In the genomic region with DNA sequence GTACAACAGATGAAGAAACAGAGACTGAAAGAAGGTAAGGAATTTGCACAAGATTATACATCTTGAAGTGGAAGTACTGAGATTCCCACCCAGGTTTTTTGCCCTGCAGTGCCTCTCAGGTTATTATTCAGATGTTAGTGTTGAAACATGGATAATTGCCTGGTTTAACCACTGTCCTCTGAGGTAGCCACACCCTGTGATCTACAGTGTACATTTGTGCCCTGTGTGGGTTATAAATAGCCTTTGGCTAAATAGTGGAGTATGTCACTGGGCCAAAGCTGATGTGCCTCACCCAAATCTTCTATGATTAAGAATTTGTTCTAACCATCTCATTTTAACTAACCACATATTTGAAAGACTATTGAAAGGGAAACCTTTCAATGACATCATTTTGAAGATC, we compare ENCODE assay signal across 17 cellular contexts. TPM values are rescaled to one million over a fixed set of nuclear protein-coding genes. Genes with fewer than 3 reads are reported as not detected.
A peak's percentile ranks its signal among the peaks of the same experiment; 100 is the strongest.
DNase-seq lines count a peak whose midpoint lies in the region; ATAC-seq and TF ChIP-seq lines count a peak whose summit lies in the region.
"Had no signal": no experiment of that assay in that cellular context is flagged by ENCODE, and none has a peak within 500 bp of the region (broad histone marks: within the 10 kb centered on the region; RNA-seq: fewer than 3 reads in every experiment).

No MANE protein-coding gene starts in this region.

- intact Hi-C loops in left colon (cut with DNase I, micrococcal nuclease) = no loop called here
- intact Hi-C loops in spleen (cut with DNase I; ENCODE audit: low total_unique reads) = no loop called here

- no peaks in the 10 kb centered on the region for H3K36me3 Mint-ChIP-seq in effector memory CD8-positive, alpha-beta T cell (ENCODE audit: insufficient read depth)

- no peaks in the 10 kb centered on the region for H3K9me3 Mint-ChIP-seq in effector memory CD8-positive, alpha-beta T cell

- DNase-seq in AG08396 (ENCODE audit: low spot score) = peak; percentile 25
- DNase-seq in amniotic stem cell (lab: John Stamatoyannopoulos, UW) = peak; percentile 12
- no peak for DNase-seq in left colon
- DNase-seq in effector memory CD8-positive, alpha-beta T cell = no peak
- no peak for DNase-seq in NCI-H2196 treated with DMSO at 0.1 percent for 48 hours (lab: John Stamatoyannopoulos, UW; ENCODE audit: unreplicated experiment)
- DNase-seq in spleen = no peak
- no peak for DNase-seq in middle frontal gyrus (ENCODE audit: extremely low spot score, low spot score)
- DNase-seq: activated CD8-positive, alpha-beta T cell treated with anti-CD3 and anti-CD28 coated beads, Interleukin-2, amount 10 ng/mL, durations not matched to agents 7 days and 5 days; NCI-H446 treated with DMSO at 0.1 percent for 48 hours; RPMI8226; stimulated activated CD4-positive, alpha-beta T cell treated with anti-CD3 and anti-CD28 coated beads, Interleukin-2, amount 100 ng/mL, for 24 hours had no signal

- H3K27ac ChIP-seq in HEK293 (ENCODE audit: extremely low read depth, low read depth, low read length) = no peak overlapping the region
- no peak overlapping the region for H3K27ac ChIP-seq in spleen
- H3K27ac ChIP-seq: cardiac muscle cell, parathyroid adenoma, vagina had no signal

- H3K4me3 ChIP-seq in HEK293 (ENCODE audit: low read depth, low read length) = no peak overlapping the region
- H3K4me3 ChIP-seq in spleen = no peak overlapping the region
- H3K4me3 ChIP-seq: cardiac muscle cell, vagina had no signal

- H3K27me3 Mint-ChIP-seq in effector memory CD8-positive, alpha-beta T cell = peaks cover 20 to 27% of the 10 kb centered on the region in 2 donors

- no peak for TF ChIP-seq POLR2A in spleen (IDR thresholded peaks at IDR 0.05)

- H3K9me3 ChIP-seq in HEK293 (ENCODE audit: control insufficient read depth, insufficient read depth, low read depth, low read length) = no peaks in the 10 kb centered on the region
- peaks cover 0 to under 1% (median 0%) of the 10 kb centered on the region in 8 donors for H3K9me3 ChIP-seq in spleen
- H3K9me3 ChIP-seq: vagina had no signal

- H3K4me3 Mint-ChIP-seq in effector memory CD8-positive, alpha-beta T cell = no peak overlapping the region
- H3K4me3 Mint-ChIP-seq: activated CD8-positive, alpha-beta T cell treated with anti-CD3 and anti-CD28 coated beads, Interleukin-2, amount 10 ng/mL, durations not matched to agents 7 days and 5 days had no signal

- no peak overlapping the region for H3K27ac Mint-ChIP-seq in effector memory CD8-positive, alpha-beta T cell
- H3K27ac Mint-ChIP-seq: activated CD8-positive, alpha-beta T cell treated with anti-CD3 and anti-CD28 coated beads, Interleukin-2, amount 10 ng/mL, durations not matched to agents 7 days and 5 days had no signal

- TF ChIP-seq CTCF in HEK293 (tag by site-specific recombination; IDR thresholded peaks at IDR 0.05) = no peak
- no peak for TF ChIP-seq CTCF in spleen (IDR thresholded peaks at IDR 0.05 in 8 of 11, conservative IDR thresholded peaks at IDR 0.05 in 3 of 11)

- no peaks in the 10 kb centered on the region for H3K27me3 ChIP-seq in spleen (replicated peaks in 1 of 7)
- H3K27me3 ChIP-seq: cardiac muscle cell, vagina had no signal

- H3K4me1 ChIP-seq in HEK293 (ENCODE audit: control insufficient read depth, insufficient read depth, low read length) = peaks cover 3% of the 10 kb centered on the region; the same call in 1 of the 2 replicates
- H3K4me1 ChIP-seq in spleen = no peaks in the 10 kb centered on the region
- H3K4me1 ChIP-seq: parathyroid adenoma, vagina had no signal

- no peaks in the 10 kb centered on the region for H3K36me3 ChIP-seq in HEK293 (ENCODE audit: control insufficient read depth in 2 of 2, insufficient read depth in 1 of 2, low read length in 2 of 2)
- H3K36me3 ChIP-seq in spleen = no peaks in the 10 kb centered on the region
- H3K36me3 ChIP-seq: cardiac muscle cell, vagina had no signal

- CTCF ChIA-PET in HEK293 (lab: Yijun Ruan, JAX) = interaction anchor here (0.7 kb wide), 1 partner anchor 303 kb away, joined by 3 read pairs; no protein-coding TSS in a partner anchor

- ATAC-seq in left colon = peak; percentile 20
- ATAC-seq in effector memory CD8-positive, alpha-beta T cell (replicated peaks) = no peak
- ATAC-seq: activated CD8-positive, alpha-beta T cell treated with anti-CD3 and anti-CD28 coated beads, Interleukin-2, amount 10 ng/mL, durations not matched to agents 7 days and 5 days had no signal

- no peaks in the 10 kb centered on the region for H3K4me1 Mint-ChIP-seq in effector memory CD8-positive, alpha-beta T cell (ENCODE audit: low read depth in 2 of 2)

- POLR2A ChIA-PET in HEK293 (lab: Yijun Ruan, JAX) = no interaction called here

TF ChIP-seq in HEK293, 187 proteins besides CTCF, POLR2A, EP300 and RAD21:
- TF ChIP-seq ZEB2 (tag by site-specific recombination; IDR thresholded peaks at IDR 0.05) (no peak), ZNF433 (tag by site-specific recombination; IDR thresholded peaks at IDR 0.05; ENCODE audit: low read depth) (no peak), PRDM1 (tag by site-specific recombination; IDR thresholded peaks at IDR 0.05) (no peak), ZNF571 (tag by site-specific recombination; IDR thresholded peaks at IDR 0.05) (no peak), ZBTB7A (tag by site-specific recombination; IDR thresholded peaks at IDR 0.05; ENCODE audit: low read depth) (no peak)
- TF ChIP-seq, protein P1, sequence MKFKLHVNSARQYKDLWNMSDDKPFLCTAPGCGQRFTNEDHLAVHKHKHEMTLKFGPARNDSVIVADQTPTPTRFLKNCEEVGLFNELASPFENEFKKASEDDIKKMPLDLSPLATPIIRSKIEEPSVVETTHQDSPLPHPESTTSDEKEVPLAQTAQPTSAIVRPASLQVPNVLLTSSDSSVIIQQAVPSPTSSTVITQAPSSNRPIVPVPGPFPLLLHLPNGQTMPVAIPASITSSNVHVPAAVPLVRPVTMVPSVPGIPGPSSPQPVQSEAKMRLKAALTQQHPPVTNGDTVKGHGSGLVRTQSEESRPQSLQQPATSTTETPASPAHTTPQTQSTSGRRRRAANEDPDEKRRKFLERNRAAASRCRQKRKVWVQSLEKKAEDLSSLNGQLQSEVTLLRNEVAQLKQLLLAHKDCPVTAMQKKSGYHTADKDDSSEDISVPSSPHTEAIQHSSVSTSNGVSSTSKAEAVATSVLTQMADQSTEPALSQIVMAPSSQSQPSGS (tag by site-specific recombination; IDR thresholded peaks at IDR 0.05; ENCODE audit: low read depth) = peak; percentile 50; the same call in 1 of the 2 replicates

RNA-seq across cellular contexts. Expression of a gene that starts 5.4 kb away (rescaled TPM):
- total RNA-seq in left colon (1 to 10 TPM in 1 of 2 donors, not detected in 1; 2.1 TPM), spleen (not detected)
- under 1 TPM in 2 of 3 donors, not detected in 1; 0.06 to 0.50 TPM for polyA plus RNA-seq in spleen
- total RNA-seq: activated CD8-positive, alpha-beta T cell treated with anti-CD3 and anti-CD28 coated beads, Interleukin-2, amount 10 ng/mL, durations not matched to agents 7 days and 5 days; cardiac muscle cell; endothelial cell of umbilical vein; mesenteric fat pad had no signal
- polyA plus RNA-seq: endothelial cell of umbilical vein had no signal

RNA-seq across cellular contexts. Expression of a gene that starts 45.3 kb away (rescaled TPM):
- 100 to 1,000 TPM in 1 of 2 donors, 10 to 100 TPM in 1; 88.5 to 112 TPM for total RNA-seq in left colon
- 100 to 1,000 TPM; 117 to 164 (median 144) TPM for total RNA-seq in spleen
- 10 to 100 TPM; 20.6 to 35.8 (median 28.7) TPM for polyA plus RNA-seq in spleen

Comparison
In these comparisons a context has a peak if more than half of its experiments do, and no peak if none do; other contexts are left out.
1. DNase-seq: peak in AG08396 (single experiment) and amniotic stem cell (single experiment); none in left colon (0 of 2), effector memory CD8-positive, alpha-beta T cell (0 of 3), NCI-H2196 treated with DMSO at 0.1 percent for 48 hours (single experiment), spleen (single experiment) and middle frontal gyrus (single experiment).